1 cellular context compared by ENCODE assay signal in genomic region chr5:177483042-177483441, GRCh38.
A peak's percentile ranks its signal among the peaks of the same experiment; 100 is the strongest.
TF ChIP-seq lines count a peak whose summit lies in the region.

No MANE protein-coding gene starts in this region.

TF ChIP-seq in H1, 55 proteins besides CTCF, POLR2A, EP300 and RAD21:
- TF ChIP-seq POLR2AphosphoS5 (IDR thresholded peaks at IDR 0.05; ENCODE audit: low read depth, low read length) (0 out of 2 replicates have a peak, but pooled peaks have one; percentile 36), CBX5 (IDR thresholded peaks at IDR 0.05; ENCODE audit: low read depth, low read length) (no peak)
TF ChIP-seq in H1: peak in this region for 1.
